ENCODE assay signal across 15 cellular contexts in genomic region chrX:120262781-120263719, GRCh38. TPM values are rescaled to one million over a fixed set of nuclear protein-coding genes. Genes with fewer than 3 reads are reported as not detected.
DNase-seq lines count a peak whose midpoint lies in the region; ATAC-seq lines count a peak whose summit lies in the region.
"Had no signal": no experiment of that assay in that cellular context is flagged by ENCODE, and none has a peak within 500 bp of the region (broad histone marks: within the 10 kb centered on the region; RNA-seq: fewer than 3 reads in every experiment).

No MANE protein-coding gene starts in this region.

- DNase-seq in NCI-H82 (lab: John Stamatoyannopoulos, UW): peak; percentile 3
- no peak for DNase-seq in NCI-H82 treated with DMSO at 0.1 percent for 48 hours (lab: John Stamatoyannopoulos, UW; ENCODE audit: unreplicated experiment)
- peak; percentile 6 for DNase-seq in NCI-H2171 (lab: John Stamatoyannopoulos, UW)
- DNase-seq in astrocyte of the hippocampus (ENCODE audit: low read depth, low spot score): peak; percentile 27
- DNase-seq in stimulated activated naive B cell treated with anti-CD40 and anti-IgM and Interleukin-4, amounts not matched to agents 10 μg/mL and 1 μg/mL and 100 μg/mL, for 72 hours: no peak
- DNase-seq in A172 (ENCODE audit: low spot score): no peak
- DNase-seq in immature natural killer cell: no peak
- DNase-seq: ACHN; activated CD4-positive, CD25-positive, alpha-beta regulatory T cell treated with anti-CD3 and anti-CD28 coated beads, Interleukin-2, amount 50 U/mL, for 72 hours; heart left ventricle; lower lobe of right lung; NCI-H2227 treated with DMSO at 0.1 percent for 48 hours had no signal

- peak overlapping the region in 1 of 2 donors; percentile 46 for H3K4me3 Mint-ChIP-seq in stimulated activated naive B cell treated with anti-CD40 and anti-IgM and Interleukin-4, amounts not matched to agents 10 μg/mL and 1 μg/mL and 100 μg/mL, for 72 hours
- no peak overlapping the region for H3K4me3 Mint-ChIP-seq in activated T-helper 17 cell treated with anti-CD3 and anti-CD28 coated beads, Interleukin-2, amount 50 U/mL, for 72 hours
- no peak overlapping the region for H3K4me3 Mint-ChIP-seq in immature natural killer cell

- H3K27ac Mint-ChIP-seq in stimulated activated naive B cell treated with anti-CD40 and anti-IgM and Interleukin-4, amounts not matched to agents 10 μg/mL and 1 μg/mL and 100 μg/mL, for 72 hours: peak overlapping the region; percentile 20
- H3K27ac Mint-ChIP-seq in activated T-helper 17 cell treated with anti-CD3 and anti-CD28 coated beads, Interleukin-2, amount 50 U/mL, for 72 hours: no peak overlapping the region
- peak overlapping the region in 1 of 6 donors; percentile 86 for H3K27ac Mint-ChIP-seq in immature natural killer cell

- ATAC-seq in stimulated activated naive B cell treated with anti-CD40 and anti-IgM and Interleukin-4, amounts not matched to agents 10 μg/mL and 1 μg/mL and 100 μg/mL, for 72 hours (replicated peaks): peak; percentile 74 to 82
- ATAC-seq in activated T-helper 17 cell treated with anti-CD3 and anti-CD28 coated beads, Interleukin-2, amount 50 U/mL, for 72 hours (replicated peaks): no peak
- ATAC-seq: heart left ventricle, lower lobe of right lung had no signal

- no peaks in the 10 kb centered on the region for H3K27me3 Mint-ChIP-seq in stimulated activated naive B cell treated with anti-CD40 and anti-IgM and Interleukin-4, amounts not matched to agents 10 μg/mL and 1 μg/mL and 100 μg/mL, for 72 hours
- no peaks in the 10 kb centered on the region for H3K27me3 Mint-ChIP-seq in activated T-helper 17 cell treated with anti-CD3 and anti-CD28 coated beads, Interleukin-2, amount 50 U/mL, for 72 hours
- H3K27me3 Mint-ChIP-seq in immature natural killer cell (ENCODE audit: low read depth in 3 of 3): peaks cover 0 to 2% (median 0%) of the 10 kb centered on the region in 3 donors

- peaks cover 0 to 4% of the 10 kb centered on the region in 2 donors for H3K36me3 Mint-ChIP-seq in stimulated activated naive B cell treated with anti-CD40 and anti-IgM and Interleukin-4, amounts not matched to agents 10 μg/mL and 1 μg/mL and 100 μg/mL, for 72 hours
- peaks cover 4% of the 10 kb centered on the region for H3K36me3 Mint-ChIP-seq in activated T-helper 17 cell treated with anti-CD3 and anti-CD28 coated beads, Interleukin-2, amount 50 U/mL, for 72 hours (ENCODE audit: low read depth)
- H3K36me3 Mint-ChIP-seq in immature natural killer cell: peaks cover 0 to 3% (median 0%) of the 10 kb centered on the region in 3 donors

- H3K9me3 Mint-ChIP-seq in stimulated activated naive B cell treated with anti-CD40 and anti-IgM and Interleukin-4, amounts not matched to agents 10 μg/mL and 1 μg/mL and 100 μg/mL, for 72 hours: no peaks in the 10 kb centered on the region
- no peaks in the 10 kb centered on the region for H3K9me3 Mint-ChIP-seq in activated T-helper 17 cell treated with anti-CD3 and anti-CD28 coated beads, Interleukin-2, amount 50 U/mL, for 72 hours
- H3K9me3 Mint-ChIP-seq in immature natural killer cell: no peaks in the 10 kb centered on the region

- peaks cover 14 to 25% of the 10 kb centered on the region in 2 donors for H3K4me1 Mint-ChIP-seq in stimulated activated naive B cell treated with anti-CD40 and anti-IgM and Interleukin-4, amounts not matched to agents 10 μg/mL and 1 μg/mL and 100 μg/mL, for 72 hours
- H3K4me1 Mint-ChIP-seq in activated T-helper 17 cell treated with anti-CD3 and anti-CD28 coated beads, Interleukin-2, amount 50 U/mL, for 72 hours: no peaks in the 10 kb centered on the region
- peaks cover 3 to 4% of the 10 kb centered on the region in 2 donors for H3K4me1 Mint-ChIP-seq in immature natural killer cell

RNA-seq across cellular contexts. Expression of gene ZBTB33, which starts 12.4 kb away (rescaled TPM):
- 10 to 100 TPM; 14.4 to 14.7 TPM for total RNA-seq in activated T-helper 17 cell treated with anti-CD3 and anti-CD28 coated beads, Interleukin-2, amount 50 U/mL, for 72 hours
- 11.2 and 12.7 TPM in 2 replicates for total RNA-seq in A172 (2014; rRNA removed; shearing (Covaris generic))
- polyA plus RNA-seq in immature natural killer cell: 10 to 100 TPM in 1 of 3 donors, 1 to 10 TPM in 2; 7.3 to 13.6 (median 9.1) TPM

RNA-seq across cellular contexts. Expression of gene TMEM255A, which starts 48.2 kb away (rescaled TPM):
- total RNA-seq in activated T-helper 17 cell treated with anti-CD3 and anti-CD28 coated beads, Interleukin-2, amount 50 U/mL, for 72 hours: under 1 TPM in 1 of 2 donors, not detected in 1; 0.08 TPM
- total RNA-seq in A172 (2014; rRNA removed; shearing (Covaris generic)): 4.0 and 4.6 TPM in 2 replicates
- 1 to 10 TPM in 1 of 3 donors, under 1 TPM in 1, not detected in 1; 0.96 to 4.0 TPM for polyA plus RNA-seq in immature natural killer cell
- total RNA-seq: bronchial epithelial cell, endothelial cell of umbilical vein had no signal
- polyA plus RNA-seq: endothelial cell of umbilical vein had no signal

Comparison
In these comparisons a context has a peak if more than half of its experiments do, and no peak if none do; other contexts are left out.
1. DNase-seq: peak in NCI-H82 (single experiment), NCI-H2171 (single experiment) and astrocyte of the hippocampus (single experiment); none in NCI-H82 treated with DMSO at 0.1 percent for 48 hours (single experiment), stimulated activated naive B cell treated with anti-CD40 and anti-IgM and Interleukin-4, amounts not matched to agents 10 μg/mL and 1 μg/mL and 100 μg/mL, for 72 hours (single experiment), A172 (single experiment) and immature natural killer cell (0 of 3).